Comparison of ENCODE assay signal across 11 cellular contexts in genomic region chr19:17688853-17689595, GRCh38. TPM values are rescaled to one million over a fixed set of nuclear protein-coding genes. Genes with fewer than 3 reads are reported as not detected.
DNase-seq lines count a peak whose midpoint lies in the region; ATAC-seq, FAIRE-seq and TF ChIP-seq lines count a peak whose summit lies in the region.
"Had no signal": no experiment of that assay in that cellular context is flagged by ENCODE, and none has a peak within 500 bp of the region (broad histone marks: within the 10 kb centered on the region; RNA-seq: fewer than 3 reads in every experiment).

No MANE protein-coding gene starts in this region.

- H3K27me3 Mint-ChIP-seq in MCF 10A (ENCODE audit: insufficient read depth, unreplicated experiment): peaks cover 26% of the 10 kb centered on the region
- peaks cover 73% of the 10 kb centered on the region for H3K27me3 Mint-ChIP-seq in mesothelial cell of epicardium (ENCODE audit: low read depth)

- H3K4me3 Mint-ChIP-seq in MCF 10A (ENCODE audit: unreplicated experiment) (no peak overlapping the region), mesothelial cell of epicardium (peak overlapping the region; percentile 16)
- H3K4me3 Mint-ChIP-seq: activated CD4-positive, alpha-beta T cell treated with anti-CD3 and anti-CD28 coated beads for 36 hours had no signal

- no peak overlapping the region for H3K27ac ChIP-seq in breast epithelium
- peak overlapping the region; percentile 44 for H3K27ac ChIP-seq in angular gyrus (ENCODE audit: low read depth, low read length)
- no peak overlapping the region for H3K27ac ChIP-seq in small intestine (ENCODE audit: low read depth in 1 of 2, low read length in 1 of 2)
- H3K27ac ChIP-seq: upper lobe of right lung had no signal

- no peaks in the 10 kb centered on the region for H3K36me3 Mint-ChIP-seq in MCF 10A (ENCODE audit: insufficient read depth, unreplicated experiment)
- no peaks in the 10 kb centered on the region for H3K36me3 Mint-ChIP-seq in mesothelial cell of epicardium

- H3K27ac Mint-ChIP-seq in MCF 10A (ENCODE audit: low read depth, unreplicated experiment): peak overlapping the region; percentile 22
- H3K27ac Mint-ChIP-seq in mesothelial cell of epicardium: no peak overlapping the region
- H3K27ac Mint-ChIP-seq: activated CD4-positive, alpha-beta T cell treated with anti-CD3 and anti-CD28 coated beads for 36 hours had no signal

- TF ChIP-seq POLR2A in breast epithelium (IDR thresholded peaks at IDR 0.05): no peak

- H3K4me1 Mint-ChIP-seq in MCF 10A (ENCODE audit: insufficient read depth, unreplicated experiment) (peaks cover 12% of the 10 kb centered on the region), mesothelial cell of epicardium (peaks cover 9% of the 10 kb centered on the region)

- no peak overlapping the region for H3K4me3 ChIP-seq in breast epithelium
- no peak overlapping the region for H3K4me3 ChIP-seq in small intestine (ENCODE audit: low read depth in 1 of 2, low read length in 2 of 2)
- H3K4me3 ChIP-seq: HAP-1, upper lobe of right lung had no signal

- no TSS peak for BruUV-seq in MCF 10A (replicated peaks; lab: Mats Ljungman, UMichigan)

- H3K9me3 ChIP-seq in breast epithelium: no peaks in the 10 kb centered on the region
- H3K9me3 ChIP-seq in small intestine (ENCODE audit: control insufficient read depth, low read depth): no peaks in the 10 kb centered on the region
- H3K9me3 ChIP-seq: HAP-1, upper lobe of right lung had no signal

- TF ChIP-seq CTCF in MCF 10A (IDR thresholded peaks at IDR 0.05; ENCODE audit: unreplicated experiment): no peak
- no peak for TF ChIP-seq CTCF in breast epithelium (IDR thresholded peaks at IDR 0.05)
- TF ChIP-seq CTCF in mesothelial cell of epicardium (IDR thresholded peaks at IDR 0.05; ENCODE audit: unreplicated experiment): no peak

- FAIRE-seq in small intestine (lab: Jason Lieb, UNC): no peak

- H3K27me3 ChIP-seq in breast epithelium: peaks cover 9 to 72% of the 10 kb centered on the region in 2 donors
- H3K27me3 ChIP-seq in small intestine (ENCODE audit: control insufficient read depth in 2 of 2, insufficient read depth in 2 of 2, low read length in 2 of 2): peaks cover 3 to 16% of the 10 kb centered on the region in 2 donors

- DNase-seq in MCF 10A (ENCODE audit: unreplicated experiment) (no peak), breast epithelium (ENCODE audit: low spot score in 2 of 2) (no peak), mesothelial cell of epicardium (ENCODE audit: low spot score in 2 of 2, unreplicated experiment in 2 of 2) (no peak), SIG-M5 treated with dmso at 0.1 percent for 504 hours (lab: John Stamatoyannopoulos, UW; ENCODE audit: unreplicated experiment) (no peak), small intestine (no peak), kidney tubule cell (ENCODE audit: low spot score) (no peak)

- intact Hi-C loops in MCF 10A (cut with micrococcal nuclease) (no loop called here), breast epithelium (cut with DNase I; ENCODE audit: low total_unique reads) (no loop called here)

- no peak for ATAC-seq in GM21526 (IDR thresholded peaks at IDR 0.05; ENCODE audit: low FRiP score, unreplicated experiment)

- no peaks in the 10 kb centered on the region for H3K36me3 ChIP-seq in breast epithelium
- no peaks in the 10 kb centered on the region for H3K36me3 ChIP-seq in small intestine (ENCODE audit: control insufficient read depth in 2 of 2, insufficient read depth in 2 of 2, low read length in 2 of 2)
- H3K36me3 ChIP-seq: HAP-1, upper lobe of right lung had no signal

- CTCF ChIA-PET in MCF 10A (lab: Yijun Ruan, JAX): no interaction called here

- H3K9me3 Mint-ChIP-seq in MCF 10A (ENCODE audit: unreplicated experiment) (no peaks in the 10 kb centered on the region), mesothelial cell of epicardium (no peaks in the 10 kb centered on the region)

- H3K4me1 ChIP-seq in breast epithelium (no peaks in the 10 kb centered on the region), small intestine (ENCODE audit: control insufficient read depth in 2 of 2, insufficient read depth in 1 of 2, low read depth in 1 of 2, low read length in 1 of 2) (peaks cover 0 to 2% of the 10 kb centered on the region in 2 donors)
- H3K4me1 ChIP-seq: HAP-1 had no signal

- 59 to 65% (median 63%) methylated on average over 10 of the region's 10 CpGs for WGBS in small intestine, 3 donors

- POLR2A ChIA-PET in MCF 10A (lab: Yijun Ruan, JAX): no interaction called here

RNA-seq across cellular contexts. Expression of gene UNC13A, which starts 0.9 kb away (rescaled TPM):
- total RNA-seq in MCF 10A (2022): 0.15 and 0.21 TPM in 2 replicates
- total RNA-seq in breast epithelium: under 1 TPM in 2 of 3 donors, not detected in 1; under 0.01 to 0.15 TPM
- total RNA-seq in mesothelial cell of epicardium: 0.41 to 1.1 TPM (median 0.60 TPM) in 3 replicates
- polyA plus RNA-seq in small intestine: 1 to 10 TPM in 1 of 3 donors, not detected in 2; 1.1 TPM

RNA-seq across cellular contexts. Expression of gene MAP1S, which starts 30.3 kb away (rescaled TPM):
- total RNA-seq in MCF 10A (2022) (47.1 and 58.3 TPM in 2 replicates), breast epithelium (10 to 100 TPM; 11.2 to 17.4 (median 15.4) TPM), mesothelial cell of epicardium (66.1 to 79.0 TPM (median 68.6 TPM) in 3 replicates)
- polyA plus RNA-seq in small intestine: 10 to 100 TPM; 18.0 to 26.4 (median 24.3) TPM
